ENCODE assay signal across 1 cellular context in the genomic region with DNA sequence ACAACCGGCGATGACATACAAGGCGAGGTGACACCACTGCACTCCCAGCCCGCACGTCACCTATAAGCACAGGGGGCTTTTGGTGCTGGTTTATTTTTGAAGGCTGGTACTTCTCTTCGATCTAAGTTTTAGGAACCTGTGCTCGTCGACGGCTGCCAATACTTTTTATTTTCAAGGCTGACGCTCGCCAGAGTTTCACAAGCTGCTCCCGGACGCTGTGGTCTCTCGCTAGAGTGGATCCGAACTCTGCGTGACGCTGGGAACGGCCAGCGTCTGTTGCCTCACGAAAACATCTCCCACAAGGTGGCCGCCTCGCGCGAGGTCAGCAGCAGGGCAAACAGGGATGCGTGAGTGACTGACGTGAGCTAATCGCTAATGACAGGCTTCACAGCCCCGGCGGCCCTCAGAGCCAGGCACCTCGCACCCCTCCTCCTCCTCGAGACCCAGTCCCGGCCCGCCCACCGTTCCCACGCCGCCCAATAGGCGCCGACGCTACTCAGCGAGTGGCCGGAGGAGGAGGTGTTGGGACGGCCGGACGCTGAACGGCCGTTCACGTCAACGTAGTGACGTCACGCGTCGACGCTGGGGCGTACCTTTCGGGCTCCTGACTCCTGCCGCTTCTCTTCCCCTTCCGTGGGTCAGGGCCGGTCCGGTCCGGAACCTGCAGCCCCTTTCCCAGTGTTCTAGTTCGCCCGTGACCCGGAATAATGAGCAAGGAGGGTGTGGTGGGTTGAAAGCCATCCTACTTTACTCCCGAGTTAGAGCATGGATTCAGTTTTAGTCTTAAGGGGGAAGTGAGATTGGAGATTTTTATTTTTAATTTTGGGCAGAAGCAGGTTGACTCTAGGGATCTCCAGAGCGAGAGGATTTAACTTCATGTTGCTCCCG.
A peak's percentile ranks its signal among the peaks of the same experiment; 100 is the strongest.
TF ChIP-seq lines count a peak whose summit lies in the region.

A gene (plus strand): TSS at position 621 of the 888 bp plus-strand sequence. CDS start 15,351 bp downstream, outside the sequence.

TF ChIP-seq in HepG2, 621 proteins besides CTCF, POLR2A, EP300 and RAD21 (continued from another document and continues in another):
- TF ChIP-seq, protein P1, sequence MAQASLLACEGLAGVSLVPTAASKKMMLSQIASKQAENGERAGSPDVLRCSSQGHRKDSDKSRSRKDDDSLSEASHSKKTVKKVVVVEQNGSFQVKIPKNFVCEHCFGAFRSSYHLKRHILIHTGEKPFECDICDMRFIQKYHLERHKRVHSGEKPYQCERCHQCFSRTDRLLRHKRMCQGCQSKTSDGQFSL (CRISPR knock-in tag; IDR thresholded peaks at IDR 0.05): no peak
- TF ChIP-seq, protein P2, sequence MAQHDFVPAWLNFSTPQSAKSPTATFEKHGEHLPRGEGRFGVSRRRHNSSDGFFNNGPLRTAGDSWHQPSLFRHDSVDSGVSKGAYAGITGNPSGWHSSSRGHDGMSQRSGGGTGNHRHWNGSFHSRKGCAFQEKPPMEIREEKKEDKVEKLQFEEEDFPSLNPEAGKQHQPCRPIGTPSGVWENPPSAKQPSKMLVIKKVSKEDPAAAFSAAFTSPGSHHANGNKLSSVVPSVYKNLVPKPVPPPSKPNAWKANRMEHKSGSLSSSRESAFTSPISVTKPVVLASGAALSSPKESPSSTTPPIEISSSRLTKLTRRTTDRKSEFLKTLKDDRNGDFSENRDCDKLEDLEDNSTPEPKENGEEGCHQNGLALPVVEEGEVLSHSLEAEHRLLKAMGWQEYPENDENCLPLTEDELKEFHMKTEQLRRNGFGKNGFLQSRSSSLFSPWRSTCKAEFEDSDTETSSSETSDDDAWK (CRISPR knock-in tag; IDR thresholded peaks at IDR 0.05): no peak
- no peak for TF ChIP-seq SUZ12 (IDR thresholded peaks at IDR 0.05; ENCODE audit: low read depth, low read length)
- TF ChIP-seq HNF4A (CRISPR knock-in tag; IDR thresholded peaks at IDR 0.05): no peak; the same call in 1 of the 2 replicates
- no peak for TF ChIP-seq ZNF224 (CRISPR knock-in tag; IDR thresholded peaks at IDR 0.05)
- no peak for TF ChIP-seq ZNF672 (CRISPR knock-in tag; IDR thresholded peaks at IDR 0.05)
- TF ChIP-seq, protein P3, sequence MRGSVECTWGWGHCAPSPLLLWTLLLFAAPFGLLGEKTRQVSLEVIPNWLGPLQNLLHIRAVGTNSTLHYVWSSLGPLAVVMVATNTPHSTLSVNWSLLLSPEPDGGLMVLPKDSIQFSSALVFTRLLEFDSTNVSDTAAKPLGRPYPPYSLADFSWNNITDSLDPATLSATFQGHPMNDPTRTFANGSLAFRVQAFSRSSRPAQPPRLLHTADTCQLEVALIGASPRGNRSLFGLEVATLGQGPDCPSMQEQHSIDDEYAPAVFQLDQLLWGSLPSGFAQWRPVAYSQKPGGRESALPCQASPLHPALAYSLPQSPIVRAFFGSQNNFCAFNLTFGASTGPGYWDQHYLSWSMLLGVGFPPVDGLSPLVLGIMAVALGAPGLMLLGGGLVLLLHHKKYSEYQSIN (CRISPR knock-in tag; IDR thresholded peaks at IDR 0.05; ENCODE audit: borderline replicate concordance): no peak
- TF ChIP-seq IKZF1 (IDR thresholded peaks at IDR 0.05): no peak
- peak; percentile 38; the same call in 1 of the 2 replicates for TF ChIP-seq KDM4B (CRISPR knock-in tag; IDR thresholded peaks at IDR 0.05)
- TF ChIP-seq BRCA1 (CRISPR knock-in tag; IDR thresholded peaks at IDR 0.05): no peak
- TF ChIP-seq, protein P4, sequence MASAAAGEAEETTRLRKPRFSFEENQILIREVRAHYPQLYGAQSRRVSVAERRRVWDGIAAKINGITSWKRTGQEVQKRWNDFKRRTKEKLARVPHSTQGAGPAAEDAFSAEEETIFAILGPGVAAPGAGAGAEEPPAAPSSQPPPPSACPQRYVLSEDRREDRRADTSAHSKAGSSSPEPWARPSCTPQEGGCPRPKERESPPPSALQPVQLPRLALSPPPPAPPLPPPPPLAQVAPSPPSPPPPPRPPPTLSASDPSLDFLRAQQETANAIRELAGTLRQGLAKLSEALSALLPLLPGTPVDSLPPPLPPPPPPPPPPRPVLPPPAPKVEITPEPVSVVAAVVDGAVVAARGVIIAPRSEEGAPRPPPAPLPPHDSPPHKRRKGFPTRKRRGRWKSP (CRISPR knock-in tag; IDR thresholded peaks at IDR 0.05): peak; percentile 33; the same call in 1 of the 2 replicates
- no peak for TF ChIP-seq ZNF136 (CRISPR knock-in tag; IDR thresholded peaks at IDR 0.05; ENCODE audit: low read depth)
- no peak for TF ChIP-seq NFE2L2 (IDR thresholded peaks at IDR 0.05; ENCODE audit: low read length)
- TF ChIP-seq KDM2A (CRISPR knock-in tag; IDR thresholded peaks at IDR 0.05; ENCODE audit: borderline replicate concordance, low read depth): peak; percentile 73
- no peak for TF ChIP-seq ZNF850 (CRISPR knock-in tag; conservative IDR thresholded peaks at IDR 0.05)
- peak; percentile 86 for TF ChIP-seq SALL1 (CRISPR knock-in tag; IDR thresholded peaks at IDR 0.05)
- TF ChIP-seq, protein P5, sequence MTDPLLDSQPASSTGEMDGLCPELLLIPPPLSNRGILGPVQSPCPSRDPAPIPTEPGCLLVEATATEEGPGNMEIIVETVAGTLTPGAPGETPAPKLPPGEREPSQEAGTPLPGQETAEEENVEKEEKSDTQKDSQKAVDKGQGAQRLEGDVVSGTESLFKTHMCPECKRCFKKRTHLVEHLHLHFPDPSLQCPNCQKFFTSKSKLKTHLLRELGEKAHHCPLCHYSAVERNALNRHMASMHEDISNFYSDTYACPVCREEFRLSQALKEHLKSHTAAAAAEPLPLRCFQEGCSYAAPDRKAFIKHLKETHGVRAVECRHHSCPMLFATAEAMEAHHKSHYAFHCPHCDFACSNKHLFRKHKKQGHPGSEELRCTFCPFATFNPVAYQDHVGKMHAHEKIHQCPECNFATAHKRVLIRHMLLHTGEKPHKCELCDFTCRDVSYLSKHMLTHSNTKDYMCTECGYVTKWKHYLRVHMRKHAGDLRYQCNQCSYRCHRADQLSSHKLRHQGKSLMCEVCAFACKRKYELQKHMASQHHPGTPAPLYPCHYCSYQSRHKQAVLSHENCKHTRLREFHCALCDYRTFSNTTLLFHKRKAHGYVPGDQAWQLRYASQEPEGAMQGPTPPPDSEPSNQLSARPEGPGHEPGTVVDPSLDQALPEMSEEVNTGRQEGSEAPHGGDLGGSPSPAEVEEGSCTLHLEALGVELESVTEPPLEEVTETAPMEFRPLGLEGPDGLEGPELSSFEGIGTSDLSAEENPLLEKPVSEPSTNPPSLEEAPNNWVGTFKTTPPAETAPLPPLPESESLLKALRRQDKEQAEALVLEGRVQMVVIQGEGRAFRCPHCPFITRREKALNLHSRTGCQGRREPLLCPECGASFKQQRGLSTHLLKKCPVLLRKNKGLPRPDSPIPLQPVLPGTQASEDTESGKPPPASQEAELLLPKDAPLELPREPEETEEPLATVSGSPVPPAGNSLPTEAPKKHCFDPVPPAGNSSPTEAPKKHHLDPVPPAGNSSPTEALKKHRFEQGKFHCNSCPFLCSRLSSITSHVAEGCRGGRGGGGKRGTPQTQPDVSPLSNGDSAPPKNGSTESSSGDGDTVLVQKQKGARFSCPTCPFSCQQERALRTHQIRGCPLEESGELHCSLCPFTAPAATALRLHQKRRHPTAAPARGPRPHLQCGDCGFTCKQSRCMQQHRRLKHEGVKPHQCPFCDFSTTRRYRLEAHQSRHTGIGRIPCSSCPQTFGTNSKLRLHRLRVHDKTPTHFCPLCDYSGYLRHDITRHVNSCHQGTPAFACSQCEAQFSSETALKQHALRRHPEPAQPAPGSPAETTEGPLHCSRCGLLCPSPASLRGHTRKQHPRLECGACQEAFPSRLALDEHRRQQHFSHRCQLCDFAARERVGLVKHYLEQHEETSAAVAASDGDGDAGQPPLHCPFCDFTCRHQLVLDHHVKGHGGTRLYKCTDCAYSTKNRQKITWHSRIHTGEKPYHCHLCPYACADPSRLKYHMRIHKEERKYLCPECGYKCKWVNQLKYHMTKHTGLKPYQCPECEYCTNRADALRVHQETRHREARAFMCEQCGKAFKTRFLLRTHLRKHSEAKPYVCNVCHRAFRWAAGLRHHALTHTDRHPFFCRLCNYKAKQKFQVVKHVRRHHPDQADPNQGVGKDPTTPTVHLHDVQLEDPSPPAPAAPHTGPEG (CRISPR knock-in tag; IDR thresholded peaks at IDR 0.05): no peak; the same call in 1 of the 2 replicates
- TF ChIP-seq FOXC1 (CRISPR knock-in tag; IDR thresholded peaks at IDR 0.05; ENCODE audit: borderline replicate concordance): peak; percentile 70; the same call in 1 of the 2 replicates
- peak; percentile 81 for TF ChIP-seq SP5 (CRISPR knock-in tag; IDR thresholded peaks at IDR 0.05; ENCODE audit: borderline replicate concordance, low read depth)
- peak; percentile 59; the same call in 1 of the 2 replicates for TF ChIP-seq ZNF143 (CRISPR knock-in tag; IDR thresholded peaks at IDR 0.05)
- TF ChIP-seq, protein P6, sequence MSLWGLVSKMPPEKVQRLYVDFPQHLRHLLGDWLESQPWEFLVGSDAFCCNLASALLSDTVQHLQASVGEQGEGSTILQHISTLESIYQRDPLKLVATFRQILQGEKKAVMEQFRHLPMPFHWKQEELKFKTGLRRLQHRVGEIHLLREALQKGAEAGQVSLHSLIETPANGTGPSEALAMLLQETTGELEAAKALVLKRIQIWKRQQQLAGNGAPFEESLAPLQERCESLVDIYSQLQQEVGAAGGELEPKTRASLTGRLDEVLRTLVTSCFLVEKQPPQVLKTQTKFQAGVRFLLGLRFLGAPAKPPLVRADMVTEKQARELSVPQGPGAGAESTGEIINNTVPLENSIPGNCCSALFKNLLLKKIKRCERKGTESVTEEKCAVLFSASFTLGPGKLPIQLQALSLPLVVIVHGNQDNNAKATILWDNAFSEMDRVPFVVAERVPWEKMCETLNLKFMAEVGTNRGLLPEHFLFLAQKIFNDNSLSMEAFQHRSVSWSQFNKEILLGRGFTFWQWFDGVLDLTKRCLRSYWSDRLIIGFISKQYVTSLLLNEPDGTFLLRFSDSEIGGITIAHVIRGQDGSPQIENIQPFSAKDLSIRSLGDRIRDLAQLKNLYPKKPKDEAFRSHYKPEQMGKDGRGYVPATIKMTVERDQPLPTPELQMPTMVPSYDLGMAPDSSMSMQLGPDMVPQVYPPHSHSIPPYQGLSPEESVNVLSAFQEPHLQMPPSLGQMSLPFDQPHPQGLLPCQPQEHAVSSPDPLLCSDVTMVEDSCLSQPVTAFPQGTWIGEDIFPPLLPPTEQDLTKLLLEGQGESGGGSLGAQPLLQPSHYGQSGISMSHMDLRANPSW (CRISPR knock-in tag; IDR thresholded peaks at IDR 0.05; ENCODE audit: borderline replicate concordance): no peak
- TF ChIP-seq, protein P7, sequence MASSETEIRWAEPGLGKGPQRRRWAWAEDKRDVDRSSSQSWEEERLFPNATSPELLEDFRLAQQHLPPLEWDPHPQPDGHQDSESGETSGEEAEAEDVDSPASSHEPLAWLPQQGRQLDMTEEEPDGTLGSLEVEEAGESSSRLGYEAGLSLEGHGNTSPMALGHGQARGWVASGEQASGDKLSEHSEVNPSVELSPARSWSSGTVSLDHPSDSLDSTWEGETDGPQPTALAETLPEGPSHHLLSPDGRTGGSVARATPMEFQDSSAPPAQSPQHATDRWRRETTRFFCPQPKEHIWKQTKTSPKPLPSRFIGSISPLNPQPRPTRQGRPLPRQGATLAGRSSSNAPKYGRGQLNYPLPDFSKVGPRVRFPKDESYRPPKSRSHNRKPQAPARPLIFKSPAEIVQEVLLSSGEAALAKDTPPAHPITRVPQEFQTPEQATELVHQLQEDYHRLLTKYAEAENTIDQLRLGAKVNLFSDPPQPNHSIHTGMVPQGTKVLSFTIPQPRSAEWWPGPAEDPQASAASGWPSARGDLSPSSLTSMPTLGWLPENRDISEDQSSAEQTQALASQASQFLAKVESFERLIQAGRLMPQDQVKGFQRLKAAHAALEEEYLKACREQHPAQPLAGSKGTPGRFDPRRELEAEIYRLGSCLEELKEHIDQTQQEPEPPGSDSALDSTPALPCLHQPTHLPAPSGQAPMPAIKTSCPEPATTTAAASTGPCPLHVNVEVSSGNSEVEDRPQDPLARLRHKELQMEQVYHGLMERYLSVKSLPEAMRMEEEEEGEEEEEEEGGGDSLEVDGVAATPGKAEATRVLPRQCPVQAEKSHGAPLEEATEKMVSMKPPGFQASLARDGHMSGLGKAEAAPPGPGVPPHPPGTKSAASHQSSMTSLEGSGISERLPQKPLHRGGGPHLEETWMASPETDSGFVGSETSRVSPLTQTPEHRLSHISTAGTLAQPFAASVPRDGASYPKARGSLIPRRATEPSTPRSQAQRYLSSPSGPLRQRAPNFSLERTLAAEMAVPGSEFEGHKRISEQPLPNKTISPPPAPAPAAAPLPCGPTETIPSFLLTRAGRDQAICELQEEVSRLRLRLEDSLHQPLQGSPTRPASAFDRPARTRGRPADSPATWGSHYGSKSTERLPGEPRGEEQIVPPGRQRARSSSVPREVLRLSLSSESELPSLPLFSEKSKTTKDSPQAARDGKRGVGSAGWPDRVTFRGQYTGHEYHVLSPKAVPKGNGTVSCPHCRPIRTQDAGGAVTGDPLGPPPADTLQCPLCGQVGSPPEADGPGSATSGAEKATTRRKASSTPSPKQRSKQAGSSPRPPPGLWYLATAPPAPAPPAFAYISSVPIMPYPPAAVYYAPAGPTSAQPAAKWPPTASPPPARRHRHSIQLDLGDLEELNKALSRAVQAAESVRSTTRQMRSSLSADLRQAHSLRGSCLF (CRISPR knock-in tag; IDR thresholded peaks at IDR 0.05; ENCODE audit: borderline replicate concordance): no peak
- no peak for TF ChIP-seq FOXK2 (IDR thresholded peaks at IDR 0.05)
- TF ChIP-seq ZNF563 (CRISPR knock-in tag; IDR thresholded peaks at IDR 0.05): peak; percentile 53; the same call in 1 of the 2 replicates
- TF ChIP-seq ZFP82 (CRISPR knock-in tag; IDR thresholded peaks at IDR 0.05; ENCODE audit: borderline replicate concordance): 0 out of 2 replicates have a peak, but pooled peaks have one; percentile 70
- 0 out of 2 replicates have a peak, but pooled peaks have one; percentile 87 for TF ChIP-seq ZNF333 (CRISPR knock-in tag; IDR thresholded peaks at IDR 0.05; ENCODE audit: borderline replicate concordance)
